ENCODE assay signal across 8 cellular contexts in genomic region chr10:11113156-11113555, GRCh38.
DNase-seq lines count a peak whose midpoint lies in the region; ATAC-seq and TF ChIP-seq lines count a peak whose summit lies in the region.

No MANE protein-coding gene starts in this region.

- CTCF ChIA-PET in CD4-positive, alpha-beta T cell (lab: Charles Lee) = interaction anchor here (0.6 to 2.8 kb wide), 20 partner anchors 17 to 157 kb away, joined by 3 to 13 read pairs (median 3); no protein-coding TSS in a partner anchor
- CTCF ChIA-PET in Calu3 (lab: Charles Lee) = no interaction called here

- POLR2A ChIA-PET in CD4-positive, alpha-beta T cell (lab: Charles Lee) = interaction anchor here (0.7 to 7.9 kb wide), 12 partner anchors 21 to 156 kb away, joined by 3 to 96 read pairs (median 6); no protein-coding TSS in a partner anchor

- no peaks in the 10 kb centered on the region for H3K27me3 Mint-ChIP-seq in CD4-positive, alpha-beta T cell
- no peaks in the 10 kb centered on the region for H3K27me3 Mint-ChIP-seq in Calu3 (ENCODE audit: unreplicated experiment)

- no TSS peak for BruUV-seq in Calu3 (replicated peaks; lab: Mats Ljungman, UMichigan)

- ATAC-seq in CD4-positive, alpha-beta T cell (ENCODE audit: poor library complexity) = peak; percentile 96
- ATAC-seq in GM18907 (IDR thresholded peaks at IDR 0.05; ENCODE audit: unreplicated experiment) = peak; percentile 76

- no peak overlapping the region for H3K27ac ChIP-seq in CD4-positive, alpha-beta T cell (ENCODE audit: low read depth, low read length)
- H3K27ac ChIP-seq in fibroblast of lung (ENCODE audit: insufficient read depth, low read length) = no peak overlapping the region

- no peaks in the 10 kb centered on the region for H3F3A ChIP-seq in Loucy (ENCODE audit: low read depth)

- intact Hi-C loops in CD4-positive, alpha-beta T cell (cut with DNase I, micrococcal nuclease) = loop anchor here (1.0 to 10.0 kb wide), 7 partner anchors 32 to 362 kb away; no protein-coding TSS in a partner anchor
- intact Hi-C loops in Calu3 (cut with micrococcal nuclease; ENCODE audit: unreplicated experiment) = no loop called here

- peak overlapping the region; percentile 52 for H3K4me3 Mint-ChIP-seq in CD4-positive, alpha-beta T cell
- H3K4me3 Mint-ChIP-seq in Calu3 (ENCODE audit: low read depth, unreplicated experiment) = no peak overlapping the region

- no peaks in the 10 kb centered on the region for H4K20me1 ChIP-seq in Loucy (ENCODE audit: insufficient read depth, low read length, poor library complexity, severe bottlenecking)
- no peaks in the 10 kb centered on the region for H4K20me1 ChIP-seq in fibroblast of lung (ENCODE audit: control insufficient read depth, extremely low read depth, insufficient read depth, low read length)

- H3K79me2 ChIP-seq in Loucy (ENCODE audit: insufficient read depth, low read length) (0 out of 2 replicates have a peak, but pooled peaks cover 6% of the 10 kb centered on the region), fibroblast of lung (ENCODE audit: control insufficient read depth, insufficient read depth, low read length) (no peaks in the 10 kb centered on the region)

- no peaks in the 10 kb centered on the region for H3K36me3 ChIP-seq in Loucy (ENCODE audit: insufficient read depth, low read length)
- H3K36me3 ChIP-seq in fibroblast of lung (ENCODE audit: control insufficient read depth, insufficient read depth, low read length) = no peaks in the 10 kb centered on the region

- H3K9me3 Mint-ChIP-seq in CD4-positive, alpha-beta T cell = no peaks in the 10 kb centered on the region
- H3K9me3 Mint-ChIP-seq in Calu3 (ENCODE audit: low read depth, unreplicated experiment) = no peaks in the 10 kb centered on the region

- H3K9me2 ChIP-seq in Loucy (replicated peaks; ENCODE audit: low read depth, low read length) = no peaks in the 10 kb centered on the region

- H3K4me3 ChIP-seq in Loucy (ENCODE audit: low read length, poor library complexity, severe bottlenecking) (no peak overlapping the region), fibroblast of lung (replicated peaks in 1 of 4; ENCODE audit: control extremely low read depth in 1 of 4, insufficient read depth in 1 of 4, low read depth in 3 of 4, low read length in 4 of 4) (no peak overlapping the region)

- H3K27me3 ChIP-seq in CD4-positive, alpha-beta T cell (ENCODE audit: control insufficient read depth, insufficient read depth, low read length) = no peaks in the 10 kb centered on the region
- H3K27me3 ChIP-seq in Loucy (ENCODE audit: insufficient read depth, low read length, poor library complexity, severe bottlenecking) = no peaks in the 10 kb centered on the region
- H3K27me3 ChIP-seq in fibroblast of lung (ENCODE audit: control insufficient read depth, insufficient read depth, low read length) = no peaks in the 10 kb centered on the region

- H2AFZ ChIP-seq in Loucy (ENCODE audit: low read length) = no peak overlapping the region
- no peak overlapping the region for H2AFZ ChIP-seq in fibroblast of lung (ENCODE audit: low read length)

- H3K4me1 ChIP-seq in Loucy (ENCODE audit: insufficient read depth, low read length, poor library complexity, severe bottlenecking) (peaks cover 43% of the 10 kb centered on the region), fibroblast of lung (ENCODE audit: control insufficient read depth, extremely low read depth, insufficient read depth, low read length) (no peaks in the 10 kb centered on the region)

- H3K9me3 ChIP-seq in CD4-positive, alpha-beta T cell (ENCODE audit: control insufficient read depth, low read length) = no peaks in the 10 kb centered on the region
- H3K9me3 ChIP-seq in Loucy (ENCODE audit: insufficient read depth, low read depth, low read length) (no peaks in the 10 kb centered on the region), fibroblast of lung (ENCODE audit: control insufficient read depth, insufficient read depth, low read depth, low read length) (no peaks in the 10 kb centered on the region)

- no peaks in the 10 kb centered on the region for H3K36me3 Mint-ChIP-seq in CD4-positive, alpha-beta T cell (ENCODE audit: low read depth)
- no peaks in the 10 kb centered on the region for H3K36me3 Mint-ChIP-seq in Calu3 (ENCODE audit: insufficient read depth, unreplicated experiment)

- peaks cover 49% of the 10 kb centered on the region for H3K4me1 Mint-ChIP-seq in CD4-positive, alpha-beta T cell (ENCODE audit: low read depth)
- H3K4me1 Mint-ChIP-seq in Calu3 (ENCODE audit: low read depth, unreplicated experiment) = no peaks in the 10 kb centered on the region

- peak; percentile 77 for TF ChIP-seq CTCF in CD4-positive, alpha-beta T cell (IDR thresholded peaks at IDR 0.05)
- TF ChIP-seq CTCF in Loucy (conservative IDR thresholded peaks at IDR 0.05; ENCODE audit: low read length) = peak; percentile 89
- peak; percentile 14 to 17 for TF ChIP-seq CTCF in fibroblast of lung (conservative IDR thresholded peaks at IDR 0.05 in 1 of 2, IDR thresholded peaks at IDR 0.05 in 1 of 2; ENCODE audit: low read depth in 1 of 2, low read length in 2 of 2)
- no peak for TF ChIP-seq CTCF in Calu3 (IDR thresholded peaks at IDR 0.05; ENCODE audit: unreplicated experiment)

- DNase-seq in CD4-positive, alpha-beta T cell = peak in 5 of 10 experiments; percentile 13 to 26 (median 18)
- DNase-seq in fibroblast of lung (ENCODE audit: low read depth in 2 of 2) (no peak), Calu3 (no peak), NCI-H774 (lab: John Stamatoyannopoulos, UW) (no peak), SKM-1 treated with dmso at 0.1 percent for 144 hours (lab: John Stamatoyannopoulos, UW; ENCODE audit: unreplicated experiment) (no peak), Kasumi-1 (lab: John Stamatoyannopoulos, UW) (no peak)

- H3K27ac Mint-ChIP-seq in CD4-positive, alpha-beta T cell = peak overlapping the region; percentile 68
- H3K27ac Mint-ChIP-seq in Calu3 (ENCODE audit: unreplicated experiment) = no peak overlapping the region

- peak overlapping the region; percentile 58 for H3K4me2 ChIP-seq in Loucy (ENCODE audit: low read depth, low read length, poor library complexity, severe bottlenecking)
- H3K4me2 ChIP-seq in fibroblast of lung (ENCODE audit: extremely low read depth, insufficient read depth, low read length) = no peak overlapping the region

- H3K9ac ChIP-seq in Loucy (ENCODE audit: low read depth, low read length, poor library complexity, severe bottlenecking) (peak overlapping the region; percentile 36), fibroblast of lung (ENCODE audit: insufficient read depth, low read length) (no peak overlapping the region)
